In genomic region chr1:206489980-206490534, GRCh38 we compare ENCODE assay signal across 7 cellular contexts. TPM values are rescaled to one million over a fixed set of nuclear protein-coding genes. Genes with fewer than 3 reads are reported as not detected.
DNase-seq lines count a peak whose midpoint lies in the region; TF ChIP-seq lines count a peak whose summit lies in the region.

No MANE protein-coding gene starts in this region.

- DNase-seq in Jurkat, Clone E6-1 (ENCODE audit: low read depth, low spot score): peak; percentile 32
- peak; percentile 80 for DNase-seq in RPMI8226
- DNase-seq in activated T-helper 2 cell treated with anti-CD3 and anti-CD28 coated beads, Interferon-gamma antibody, Interleukin-2, Interleukin-4, amounts not matched to agents 10 μg/mL and 5 μg/mL and 100 μg/mL, durations not matched to agents 14 hours and 24 hours and 36 hours (ENCODE audit: low spot score): peak; percentile 56
- DNase-seq in fibroblast of the conjunctiva (ENCODE audit: low read depth): peak; percentile 55
- peak; percentile 98 for DNase-seq in osteoblast (ENCODE audit: insufficient read length, low spot score, missing footprints)
- DNase-seq in ureter (ENCODE audit: low spot score): peak; percentile 83

- no peaks in the 10 kb centered on the region for H3K9me3 ChIP-seq in osteoblast (ENCODE audit: low read depth, low read length)

- intact Hi-C loops in activated T-helper 2 cell treated with anti-CD3 and anti-CD28 coated beads, Interferon-gamma antibody, Interleukin-2, Interleukin-4, amounts not matched to agents 10 μg/mL and 5 μg/mL and 100 μg/mL, durations not matched to agents 14 hours and 24 hours and 36 hours (cut with micrococcal nuclease): loop anchor here (5.0 kb wide), 2 partner anchors 37 to 172 kb away; no protein-coding TSS in a partner anchor

- H3K4me2 ChIP-seq in osteoblast (ENCODE audit: insufficient read depth, low read length): no peak overlapping the region

- peak; percentile 98 for TF ChIP-seq CTCF in GM12872 (IDR thresholded peaks at IDR 0.05; ENCODE audit: insufficient read depth, low read depth, low read length)
- peak; percentile 96 for TF ChIP-seq CTCF in osteoblast (IDR thresholded peaks at IDR 0.05; ENCODE audit: extremely low read depth, low read depth, low read length)

- no peak overlapping the region for H3K4me3 ChIP-seq in Jurkat, Clone E6-1 (ENCODE audit: low read length)
- H3K4me3 ChIP-seq in osteoblast (ENCODE audit: insufficient read depth, low read length): no peak overlapping the region

- H3K9me3 Mint-ChIP-seq in activated T-helper 2 cell treated with anti-CD3 and anti-CD28 coated beads, Interferon-gamma antibody, Interleukin-2, Interleukin-4, amounts not matched to agents 10 μg/mL and 5 μg/mL and 100 μg/mL, durations not matched to agents 14 hours and 24 hours and 36 hours: no peaks in the 10 kb centered on the region

- peaks cover 7% of the 10 kb centered on the region for H3K4me1 Mint-ChIP-seq in activated T-helper 2 cell treated with anti-CD3 and anti-CD28 coated beads, Interferon-gamma antibody, Interleukin-2, Interleukin-4, amounts not matched to agents 10 μg/mL and 5 μg/mL and 100 μg/mL, durations not matched to agents 14 hours and 24 hours and 36 hours (ENCODE audit: low read depth)

- no peak overlapping the region for H3K27ac Mint-ChIP-seq in activated T-helper 2 cell treated with anti-CD3 and anti-CD28 coated beads, Interferon-gamma antibody, Interleukin-2, Interleukin-4, amounts not matched to agents 10 μg/mL and 5 μg/mL and 100 μg/mL, durations not matched to agents 14 hours and 24 hours and 36 hours

- H2AFZ ChIP-seq in osteoblast (ENCODE audit: low read length): peak overlapping the region; percentile 79

- H3K36me3 Mint-ChIP-seq in activated T-helper 2 cell treated with anti-CD3 and anti-CD28 coated beads, Interferon-gamma antibody, Interleukin-2, Interleukin-4, amounts not matched to agents 10 μg/mL and 5 μg/mL and 100 μg/mL, durations not matched to agents 14 hours and 24 hours and 36 hours (ENCODE audit: low read depth): peaks cover 69% of the 10 kb centered on the region

- no peaks in the 10 kb centered on the region for H3K27me3 ChIP-seq in osteoblast (ENCODE audit: insufficient read depth, low read length)

- H3K27ac ChIP-seq in osteoblast (ENCODE audit: low read depth, low read length): no peak overlapping the region

- no peaks in the 10 kb centered on the region for H3K79me2 ChIP-seq in osteoblast (ENCODE audit: insufficient read depth, low read length)

- H3K27me3 Mint-ChIP-seq in activated T-helper 2 cell treated with anti-CD3 and anti-CD28 coated beads, Interferon-gamma antibody, Interleukin-2, Interleukin-4, amounts not matched to agents 10 μg/mL and 5 μg/mL and 100 μg/mL, durations not matched to agents 14 hours and 24 hours and 36 hours (ENCODE audit: low read depth): no peaks in the 10 kb centered on the region

- peaks cover 5% of the 10 kb centered on the region for H4K20me1 ChIP-seq in osteoblast (ENCODE audit: insufficient read depth, low read length)

- no peak overlapping the region for H3K4me3 Mint-ChIP-seq in activated T-helper 2 cell treated with anti-CD3 and anti-CD28 coated beads, Interferon-gamma antibody, Interleukin-2, Interleukin-4, amounts not matched to agents 10 μg/mL and 5 μg/mL and 100 μg/mL, durations not matched to agents 14 hours and 24 hours and 36 hours (ENCODE audit: low read depth)

- peaks cover 40% of the 10 kb centered on the region for H3K36me3 ChIP-seq in osteoblast (ENCODE audit: insufficient read depth, low read length)

- H3K4me1 ChIP-seq in osteoblast (ENCODE audit: insufficient read depth, low read length): peaks cover 7% of the 10 kb centered on the region

RNA-seq across cellular contexts. Expression of gene RASSF5, which starts 17.3 kb away (rescaled TPM):
- polyA plus RNA-seq in Jurkat, Clone E6-1 (2012; ENCODE audit: insufficient read depth, insufficient read length): 69.3 TPM
- total RNA-seq in activated T-helper 2 cell treated with anti-CD3 and anti-CD28 coated beads, Interferon-gamma antibody, Interleukin-2, Interleukin-4, amounts not matched to agents 10 μg/mL and 5 μg/mL and 100 μg/mL, durations not matched to agents 14 hours and 24 hours and 36 hours: 180 and 182 TPM in 2 replicates
- total RNA-seq in osteoblast: 0.59 and 0.72 TPM in 2 replicates
- total RNA-seq in ureter: 35.5 TPM

RNA-seq across cellular contexts. Expression of gene IKBKE, which starts 19.8 kb away (rescaled TPM):
- 11.3 TPM for polyA plus RNA-seq in Jurkat, Clone E6-1 (2012; ENCODE audit: insufficient read depth, insufficient read length)
- total RNA-seq in activated T-helper 2 cell treated with anti-CD3 and anti-CD28 coated beads, Interferon-gamma antibody, Interleukin-2, Interleukin-4, amounts not matched to agents 10 μg/mL and 5 μg/mL and 100 μg/mL, durations not matched to agents 14 hours and 24 hours and 36 hours: 33.8 and 33.9 TPM in 2 replicates
- total RNA-seq in osteoblast (14.7 and 18.8 TPM in 2 replicates), ureter (12.5 TPM)

Comparison
In these comparisons a context has a peak if more than half of its experiments do, and no peak if none do; other contexts are left out.
1. DNase-seq: peak in every context shown above with its lines; median percentile 98 in osteoblast; 83 in ureter; 80 in RPMI8226; 56 in activated T-helper 2 cell treated with anti-CD3 and anti-CD28 coated beads, Interferon-gamma antibody, Interleukin-2, Interleukin-4, amounts not matched to agents 10 μg/mL and 5 μg/mL and 100 μg/mL, durations not matched to agents 14 hours and 24 hours and 36 hours; 55 in fibroblast of the conjunctiva; 32 in Jurkat, Clone E6-1.
2. RNA of gene RASSF5, which starts 17.3 kb away (total RNA-seq): 180 to 182 TPM in activated T-helper 2 cell treated with anti-CD3 and anti-CD28 coated beads, Interferon-gamma antibody, Interleukin-2, Interleukin-4, amounts not matched to agents 10 μg/mL and 5 μg/mL and 100 μg/mL, durations not matched to agents 14 hours and 24 hours and 36 hours and 35.5 TPM in ureter (single experiment); 0.59 to 0.72 TPM in osteoblast; every median in the first group is over 10 times any median in the second.